In the genomic region with DNA sequence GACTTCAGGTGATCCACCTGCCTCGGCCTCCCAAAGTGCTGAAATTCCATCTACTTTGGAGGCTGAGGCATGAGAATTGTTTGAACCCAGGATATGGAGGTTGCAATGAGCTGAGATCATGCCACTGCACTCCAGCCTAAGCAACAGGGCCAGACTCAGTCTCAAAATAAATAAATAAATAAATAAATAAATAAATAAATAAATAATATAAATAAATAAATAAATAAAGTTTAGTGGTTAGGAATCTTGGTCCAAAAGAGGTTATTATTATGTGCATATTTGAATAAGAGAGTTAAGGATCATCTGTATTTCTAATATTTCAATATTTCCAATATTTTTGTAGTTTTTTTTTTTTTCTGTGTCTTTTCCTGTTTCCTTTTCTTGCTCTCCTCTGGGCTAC, we compare ENCODE assay signal across 39 cellular contexts.
"Had no signal": no experiment of that assay in that cellular context is flagged by ENCODE, and none has a peak within 500 bp of the region (broad histone marks: within the 10 kb centered on the region; RNA-seq: fewer than 3 reads in every experiment).

No MANE protein-coding gene starts in this region.

- H3K27me3 ChIP-seq: adrenal gland, ascending aorta, body of pancreas, brain microvascular endothelial cell, breast epithelium had no signal

- DNase-seq: activated effector memory CD4-positive, alpha-beta T cell treated with anti-CD3 and anti-CD28 coated beads, Interleukin-2, amount 50 U/mL, for 16 hours; activated effector memory CD4-positive, alpha-beta T cell treated with Interleukin-2 at 50 U/mL for 16 hours; activated gamma-delta T cell; activated gamma-delta T cell treated with Interleukin-2 at 50 U/mL for 16 hours; activated naive CD4-positive, alpha-beta T cell; activated naive CD4-positive, alpha-beta T cell treated with anti-CD3 and anti-CD28 coated beads, Interleukin-2, amount 10 ng/mL, durations not matched to agents 7 days and 5 days; activated naive CD4-positive, alpha-beta T cell treated with anti-CD3 and anti-CD28 coated beads, Interleukin-2, amount 50 U/mL, for 16 hours; activated naive CD4-positive, alpha-beta T cell treated with Interleukin-2 at 50 U/mL for 16 hours; activated naive CD8-positive, alpha-beta T cell treated with anti-CD3 and anti-CD28 coated beads for 36 hours; activated naive CD8-positive, alpha-beta T cell treated with anti-CD3 and anti-CD28 coated beads, Interleukin-2, amount 10 ng/mL, durations not matched to agents 7 days and 5 days; activated naive CD8-positive, alpha-beta T cell treated with anti-CD3 and anti-CD28 coated beads, Interleukin-2, amount 50 U/mL, for 24 hours; activated T-cell treated with anti-CD3 and anti-CD28 coated beads, Interleukin-2, amount 50 U/mL, for 1 hour; activated T-cell treated with anti-CD3 and anti-CD28 coated beads, Interleukin-2, amount 50 U/mL, for 24 hours; activated T-cell treated with anti-CD3 and anti-CD28 coated beads, Interleukin-2, amount 50 U/mL, for 4 hours; activated T-cell treated with anti-CD3 and anti-CD28 coated beads, Interleukin-2, amount 50 U/mL, for 48 hours; activated T-cell treated with anti-CD3 and anti-CD28 coated beads, Interleukin-2, amount 50 U/mL, for 72 hours; adrenal gland; amniotic stem cell; amygdala; anterior cingulate cortex; aorta; body of pancreas; brain microvascular endothelial cell; caudate nucleus; central memory CD4-positive, alpha-beta T cell; cerebellar nuclear complex had no signal

- H3K4me3 ChIP-seq: adrenal gland, ascending aorta, body of pancreas, breast epithelium, cardiac muscle cell had no signal

- H3K4me3 Mint-ChIP-seq: activated naive CD4-positive, alpha-beta T cell treated with anti-CD3 and anti-CD28 coated beads, Interleukin-2, amount 10 ng/mL, durations not matched to agents 7 days and 5 days; activated naive CD4-positive, alpha-beta T cell treated with anti-CD3 and anti-CD28 coated beads, Interleukin-2, amount 50 U/mL, for 24 hours; activated naive CD8-positive, alpha-beta T cell; activated naive CD8-positive, alpha-beta T cell treated with anti-CD3 and anti-CD28 coated beads for 36 hours; activated naive CD8-positive, alpha-beta T cell treated with anti-CD3 and anti-CD28 coated beads, Interleukin-2, amount 10 ng/mL, durations not matched to agents 7 days and 5 days; activated naive CD8-positive, alpha-beta T cell treated with anti-CD3 and anti-CD28 coated beads, Interleukin-2, amount 50 U/mL, for 24 hours; activated T-cell treated with anti-CD3 and anti-CD28 coated beads, Interleukin-2, amount 50 U/mL, for 24 hours; activated T-cell treated with anti-CD3 and anti-CD28 coated beads, Interleukin-2, amount 50 U/mL, for 4 hours; activated T-cell treated with anti-CD3 and anti-CD28 coated beads, Interleukin-2, amount 50 U/mL, for 72 hours; activated T-helper 1 cell treated with anti-CD3 and anti-CD28 coated beads, Interleukin-12 subunit alpha, Interleukin-12 subunit beta, Interleukin-2, Interleukin-4 antibody, amounts not matched to agents 30 ng/mL and 10 ng/mL and 1 ng/mL, durations not matched to agents 14 hours and 24 hours and 36 hours; activated T-helper 17 cell treated with anti-CD3 and anti-CD28 coated beads, Interleukin-2, amount 50 U/mL, for 72 hours; brain; central memory CD8-positive, alpha-beta T cell had no signal

- ATAC-seq: activated naive CD4-positive, alpha-beta T cell treated with anti-CD3 and anti-CD28 coated beads, Interleukin-2, amount 50 U/mL, for 72 hours; activated naive CD8-positive, alpha-beta T cell treated with anti-CD3 and anti-CD28 coated beads, Interleukin-2, amount 50 U/mL, for 24 hours; activated T-cell treated with anti-CD3 and anti-CD28 coated beads, Interleukin-2, amount 50 U/mL, for 4 hours; activated T-cell treated with anti-CD3 and anti-CD28 coated beads, Interleukin-2, amount 50 U/mL, for 72 hours; activated T-helper 17 cell treated with anti-CD3 and anti-CD28 coated beads, Interleukin-2, amount 50 U/mL, for 72 hours; body of pancreas had no signal

- H3K4me1 Mint-ChIP-seq: activated naive CD4-positive, alpha-beta T cell treated with anti-CD3 and anti-CD28 coated beads, Interleukin-2, amount 10 ng/mL, durations not matched to agents 7 days and 5 days; activated naive CD4-positive, alpha-beta T cell treated with anti-CD3 and anti-CD28 coated beads, Interleukin-2, amount 50 U/mL, for 24 hours; activated naive CD8-positive, alpha-beta T cell treated with anti-CD3 and anti-CD28 coated beads, Interleukin-2, amount 10 ng/mL, durations not matched to agents 7 days and 5 days; activated T-helper 17 cell treated with anti-CD3 and anti-CD28 coated beads, Interleukin-2, amount 50 U/mL, for 72 hours; brain; central memory CD8-positive, alpha-beta T cell had no signal

- H3K36me3 ChIP-seq: adrenal gland, ascending aorta, brain microvascular endothelial cell, breast epithelium, cardiac muscle cell had no signal

- H3K4me1 ChIP-seq: adrenal gland, breast epithelium had no signal

- H3K27me3 Mint-ChIP-seq: activated naive CD4-positive, alpha-beta T cell treated with anti-CD3 and anti-CD28 coated beads, Interleukin-2, amount 50 U/mL, for 24 hours; activated naive CD8-positive, alpha-beta T cell; activated T-helper 17 cell treated with anti-CD3 and anti-CD28 coated beads, Interleukin-2, amount 50 U/mL, for 72 hours had no signal

- FAIRE-seq: astrocyte, bronchial epithelial cell had no signal

- H3K27ac ChIP-seq: adrenal gland, ascending aorta, body of pancreas, brain microvascular endothelial cell, breast epithelium, cardiac muscle cell had no signal

- H3K36me3 Mint-ChIP-seq: activated naive CD4-positive, alpha-beta T cell treated with anti-CD3 and anti-CD28 coated beads, Interleukin-2, amount 10 ng/mL, durations not matched to agents 7 days and 5 days; activated naive CD4-positive, alpha-beta T cell treated with anti-CD3 and anti-CD28 coated beads, Interleukin-2, amount 50 U/mL, for 24 hours; activated naive CD4-positive, alpha-beta T cell treated with anti-CD3 and anti-CD28 coated beads, Interleukin-2, amount 50 U/mL, for 72 hours; activated naive CD8-positive, alpha-beta T cell; activated naive CD8-positive, alpha-beta T cell treated with anti-CD3 and anti-CD28 coated beads for 36 hours; brain had no signal

- H3K27ac Mint-ChIP-seq: activated naive CD4-positive, alpha-beta T cell treated with anti-CD3 and anti-CD28 coated beads, Interleukin-2, amount 10 ng/mL, durations not matched to agents 7 days and 5 days; activated naive CD4-positive, alpha-beta T cell treated with anti-CD3 and anti-CD28 coated beads, Interleukin-2, amount 50 U/mL, for 24 hours; activated naive CD4-positive, alpha-beta T cell treated with anti-CD3 and anti-CD28 coated beads, Interleukin-2, amount 50 U/mL, for 72 hours; activated naive CD8-positive, alpha-beta T cell; activated naive CD8-positive, alpha-beta T cell treated with anti-CD3 and anti-CD28 coated beads for 36 hours; activated naive CD8-positive, alpha-beta T cell treated with anti-CD3 and anti-CD28 coated beads, Interleukin-2, amount 10 ng/mL, durations not matched to agents 7 days and 5 days; activated naive CD8-positive, alpha-beta T cell treated with anti-CD3 and anti-CD28 coated beads, Interleukin-2, amount 50 U/mL, for 24 hours; activated T-cell treated with anti-CD3 and anti-CD28 coated beads, Interleukin-2, amount 50 U/mL, for 24 hours; activated T-cell treated with anti-CD3 and anti-CD28 coated beads, Interleukin-2, amount 50 U/mL, for 72 hours; activated T-helper 1 cell treated with anti-CD3 and anti-CD28 coated beads, Interleukin-12 subunit alpha, Interleukin-12 subunit beta, Interleukin-2, Interleukin-4 antibody, amounts not matched to agents 30 ng/mL and 10 ng/mL and 1 ng/mL, durations not matched to agents 14 hours and 24 hours and 36 hours; activated T-helper 17 cell treated with anti-CD3 and anti-CD28 coated beads, Interleukin-2, amount 50 U/mL, for 72 hours; activated T-helper 2 cell treated with anti-CD3 and anti-CD28 coated beads, Interferon-gamma antibody, Interleukin-2, Interleukin-4, amounts not matched to agents 10 μg/mL and 5 μg/mL and 100 μg/mL, durations not matched to agents 14 hours and 24 hours and 36 hours; brain had no signal

- H3K9me3 Mint-ChIP-seq: activated naive CD4-positive, alpha-beta T cell treated with anti-CD3 and anti-CD28 coated beads, Interleukin-2, amount 10 ng/mL, durations not matched to agents 7 days and 5 days; activated naive CD4-positive, alpha-beta T cell treated with anti-CD3 and anti-CD28 coated beads, Interleukin-2, amount 50 U/mL, for 24 hours; activated naive CD4-positive, alpha-beta T cell treated with anti-CD3 and anti-CD28 coated beads, Interleukin-2, amount 50 U/mL, for 72 hours; activated naive CD8-positive, alpha-beta T cell treated with anti-CD3 and anti-CD28 coated beads for 36 hours; activated naive CD8-positive, alpha-beta T cell treated with anti-CD3 and anti-CD28 coated beads, Interleukin-2, amount 50 U/mL, for 24 hours; activated T-cell treated with anti-CD3 and anti-CD28 coated beads, Interleukin-2, amount 50 U/mL, for 24 hours; activated T-cell treated with anti-CD3 and anti-CD28 coated beads, Interleukin-2, amount 50 U/mL, for 4 hours; activated T-cell treated with anti-CD3 and anti-CD28 coated beads, Interleukin-2, amount 50 U/mL, for 72 hours; activated T-helper 1 cell treated with anti-CD3 and anti-CD28 coated beads, Interleukin-12 subunit alpha, Interleukin-12 subunit beta, Interleukin-2, Interleukin-4 antibody, amounts not matched to agents 30 ng/mL and 10 ng/mL and 1 ng/mL, durations not matched to agents 14 hours and 24 hours and 36 hours; activated T-helper 17 cell treated with anti-CD3 and anti-CD28 coated beads, Interleukin-2, amount 50 U/mL, for 72 hours; activated T-helper 2 cell treated with anti-CD3 and anti-CD28 coated beads, Interferon-gamma antibody, Interleukin-2, Interleukin-4, amounts not matched to agents 10 μg/mL and 5 μg/mL and 100 μg/mL, durations not matched to agents 14 hours and 24 hours and 36 hours; central memory CD8-positive, alpha-beta T cell had no signal

- H3K9me3 ChIP-seq: adrenal gland, ascending aorta, body of pancreas, breast epithelium had no signal
